10 cellular contexts compared by ENCODE assay signal in the genomic region with DNA sequence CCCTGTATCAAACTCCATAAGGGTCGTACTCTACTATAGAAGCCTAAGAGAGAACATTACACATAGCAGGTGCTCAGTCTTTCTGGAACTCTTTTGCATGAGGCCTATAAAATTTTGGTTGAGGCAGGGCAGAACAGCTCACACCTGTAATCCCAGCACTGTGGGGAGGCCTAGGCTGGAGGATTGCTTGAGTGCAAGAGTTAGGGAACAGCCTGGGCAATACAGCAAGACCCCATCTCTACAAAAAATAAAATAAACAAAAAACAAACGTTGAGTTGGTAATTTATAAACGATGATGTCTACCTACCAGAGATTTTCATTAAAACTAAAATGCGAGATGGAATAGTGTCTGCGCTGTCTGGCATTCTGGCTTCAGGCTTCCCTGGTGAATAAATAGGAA. TPM values are rescaled to one million over a fixed set of nuclear protein-coding genes. Genes with fewer than 3 reads are reported as not detected.
DNase-seq lines count a peak whose midpoint lies in the region; ATAC-seq and TF ChIP-seq lines count a peak whose summit lies in the region.
"Had no signal": no experiment of that assay in that cellular context is flagged by ENCODE, and none has a peak within 500 bp of the region (broad histone marks: within the 10 kb centered on the region; RNA-seq: fewer than 3 reads in every experiment).

No MANE protein-coding gene starts in this region.

- H3K9me3 ChIP-seq in subcutaneous abdominal adipose tissue (ENCODE audit: control insufficient read depth in 5 of 5, low read length in 5 of 5) (no peaks in the 10 kb centered on the region), aorta (ENCODE audit: control insufficient read depth, low read length) (no peaks in the 10 kb centered on the region)

- H3K4me1 ChIP-seq in subcutaneous abdominal adipose tissue (ENCODE audit: control insufficient read depth in 5 of 5, insufficient read depth in 5 of 5, low read length in 5 of 5) = peaks cover 0 to 28% (median 16%) of the 10 kb centered on the region in 5 donors
- H3K4me1 ChIP-seq in aorta (ENCODE audit: control insufficient read depth in 1 of 2, insufficient read depth in 2 of 2, low read length in 2 of 2) = no peaks in the 10 kb centered on the region

- no peak for DNase-seq in T-helper 1 cell
- DNase-seq in astrocyte of the cerebellum (ENCODE audit: low read depth) = no peak
- DNase-seq in left lobe of liver (ENCODE audit: low spot score) = no peak
- DNase-seq in aorta = no peak
- DNase-seq: ACHN had no signal

- H3K4me3 ChIP-seq in astrocyte of the cerebellum (ENCODE audit: low read depth, low read length) = peak overlapping the region; percentile 66
- peak overlapping the region; percentile 78 to 88 (median 86) for H3K4me3 ChIP-seq in subcutaneous abdominal adipose tissue (ENCODE audit: low read depth in 1 of 5, low read length in 5 of 5)
- H3K4me3 ChIP-seq in aorta (ENCODE audit: low read length in 2 of 2) = peak overlapping the region in 1 of 2 donors; percentile 91

- H3K4me3 Mint-ChIP-seq in T-helper 1 cell treated with Interleukin-12 subunit alpha and Interleukin-12 subunit beta and Interleukin-4 antibody, amounts not matched to agents 30 μg/mL and 1 μg/mL, for 36 hours = peak overlapping the region; percentile 71

- in situ Hi-C loops in astrocyte of the cerebellum (cut with HindIII; ENCODE audit: low sequenced_read_pairs) = no loop called here

- H3K4me1 Mint-ChIP-seq in T-helper 1 cell treated with Interleukin-12 subunit alpha and Interleukin-12 subunit beta and Interleukin-4 antibody, amounts not matched to agents 30 μg/mL and 1 μg/mL, for 36 hours (ENCODE audit: low read depth) = peaks cover 8% of the 10 kb centered on the region

- peaks cover 13% of the 10 kb centered on the region for H3K27me3 Mint-ChIP-seq in T-helper 1 cell treated with Interleukin-12 subunit alpha and Interleukin-12 subunit beta and Interleukin-4 antibody, amounts not matched to agents 30 μg/mL and 1 μg/mL, for 36 hours (ENCODE audit: low read depth)

- intact Hi-C loops in aorta (cut with DNase I) = no loop called here

- WGBS in aorta, 2 donors = 61 to 64% methylated on average over 5 of the region's 5 CpGs

- H3K27ac ChIP-seq in subcutaneous abdominal adipose tissue (ENCODE audit: low read depth, low read length) (no peak overlapping the region), aorta (ENCODE audit: low read depth in 1 of 2, low read length in 2 of 2) (no peak overlapping the region)

- H3K36me3 ChIP-seq in subcutaneous abdominal adipose tissue (ENCODE audit: control insufficient read depth in 5 of 5, insufficient read depth in 5 of 5, low read length in 5 of 5) = no peaks in the 10 kb centered on the region
- H3K36me3 ChIP-seq in aorta (ENCODE audit: control insufficient read depth in 1 of 2, insufficient read depth in 2 of 2, low read length in 1 of 2) = no peaks in the 10 kb centered on the region

- no peaks in the 10 kb centered on the region for H3K9me3 Mint-ChIP-seq in T-helper 1 cell treated with Interleukin-12 subunit alpha and Interleukin-12 subunit beta and Interleukin-4 antibody, amounts not matched to agents 30 μg/mL and 1 μg/mL, for 36 hours

- H3K27ac Mint-ChIP-seq in T-helper 1 cell treated with Interleukin-12 subunit alpha and Interleukin-12 subunit beta and Interleukin-4 antibody, amounts not matched to agents 30 μg/mL and 1 μg/mL, for 36 hours = no peak overlapping the region

- no peak for TF ChIP-seq CTCF in astrocyte of the cerebellum (IDR thresholded peaks at IDR 0.05; ENCODE audit: low read depth, low read length, missing control alignments)

- H3K9ac ChIP-seq in subcutaneous abdominal adipose tissue (ENCODE audit: low read length in 5 of 5) = peak overlapping the region; percentile 2 to 91 (median 86)

- no peaks in the 10 kb centered on the region for H3K27me3 ChIP-seq in subcutaneous abdominal adipose tissue (ENCODE audit: control insufficient read depth in 5 of 5, insufficient read depth in 4 of 5, low read length in 5 of 5)
- H3K27me3 ChIP-seq in aorta (ENCODE audit: control insufficient read depth in 1 of 2, insufficient read depth in 2 of 2, low read length in 1 of 2) = no peaks in the 10 kb centered on the region

- ATAC-seq in left lobe of liver (peak; percentile 1), aorta (ENCODE audit: low FRiP score) (no peak), GM21390 (IDR thresholded peaks at IDR 0.05; ENCODE audit: unreplicated experiment) (no peak), HG03135 (IDR thresholded peaks at IDR 0.05; ENCODE audit: unreplicated experiment) (no peak)

- H3K36me3 Mint-ChIP-seq in T-helper 1 cell treated with Interleukin-12 subunit alpha and Interleukin-12 subunit beta and Interleukin-4 antibody, amounts not matched to agents 30 μg/mL and 1 μg/mL, for 36 hours (ENCODE audit: low read depth) = peaks cover 2% of the 10 kb centered on the region

RNA-seq across cellular contexts. Expression of a gene that starts 0.9 kb away (rescaled TPM):
- total RNA-seq in left lobe of liver (86.1 TPM), aorta (10 to 100 TPM; 44.3 to 59.4 TPM)
- 10 to 100 TPM; 27.9 to 60.3 TPM for polyA plus RNA-seq in aorta

RNA-seq across cellular contexts. Expression of a gene that starts 37.8 kb away (rescaled TPM):
- total RNA-seq in left lobe of liver = 256 TPM
- 1 to 10 TPM in 1 of 2 donors, under 1 TPM in 1; 0.55 to 5.5 TPM for total RNA-seq in aorta
- polyA plus RNA-seq in aorta = 1 to 10 TPM in 1 of 2 donors, not detected in 1; 2.5 TPM

RNA-seq across cellular contexts. Expression of a gene that starts 51.8 kb away (rescaled TPM):
- total RNA-seq in left lobe of liver (0.40 TPM), aorta (not detected)
- not detected for polyA plus RNA-seq in aorta
- total RNA-seq: dermis microvascular lymphatic vessel endothelial cell had no signal

Comparison
In these comparisons a context has a peak if more than half of its experiments do, and no peak if none do; other contexts are left out.
1. RNA of a gene that starts 37.8 kb away (total RNA-seq): 256 TPM in left lobe of liver (single experiment); 0.55 to 5.5 TPM in aorta; every median in the first group is over 10 times any median in the second.